Comparison of ENCODE assay signal across 12 cellular contexts in genomic region chr10:98080474-98080873, GRCh38.
DNase-seq lines count a peak whose midpoint lies in the region.
"Had no signal": no experiment of that assay in that cellular context is flagged by ENCODE, and none has a peak within 500 bp of the region (broad histone marks: within the 10 kb centered on the region; RNA-seq: fewer than 3 reads in every experiment).

No MANE protein-coding gene starts in this region.

- peak; percentile 9 for DNase-seq in HK-2 (ENCODE audit: unreplicated experiment)
- peak; percentile 39 for DNase-seq in kidney tubule cell (ENCODE audit: low spot score)
- peak; percentile 27 for DNase-seq in retina
- no peak for DNase-seq in SHP77 treated with DMSO at 0.1 percent for 48 hours (lab: John Stamatoyannopoulos, UW)
- no peak for DNase-seq in stimulated activated CD4-positive, alpha-beta T cell treated with anti-CD3 and anti-CD28 coated beads, Interleukin-4, amount 100 ng/mL, for 24 hours
- DNase-seq in activated CD4-positive, alpha-beta T cell treated with anti-CD3 and anti-CD28 coated beads, Interleukin-2, amount 50 U/mL, for 4 hours, result no peak
- DNase-seq in NOMO-1 treated with dmso at 0.1 percent for 144 hours (lab: John Stamatoyannopoulos, UW; ENCODE audit: unreplicated experiment), result no peak
- DNase-seq: Calu3; CD4-positive, CD25-positive, alpha-beta regulatory T cell; DMS 273 treated with DMSO at 0.1 percent for 48 hours; HCEC 1CT; HFFc6 had no signal

Comparison
In these comparisons a context has a peak if more than half of its experiments do, and no peak if none do; other contexts are left out.
1. DNase-seq: peak in HK-2 (single experiment), kidney tubule cell (single experiment) and retina (single experiment); none in SHP77 treated with DMSO at 0.1 percent for 48 hours (single experiment), stimulated activated CD4-positive, alpha-beta T cell treated with anti-CD3 and anti-CD28 coated beads, Interleukin-4, amount 100 ng/mL, for 24 hours (single experiment), activated CD4-positive, alpha-beta T cell treated with anti-CD3 and anti-CD28 coated beads, Interleukin-2, amount 50 U/mL, for 4 hours (0 of 2) and NOMO-1 treated with dmso at 0.1 percent for 144 hours (single experiment).